ENCODE assay signal across 7 cellular contexts in genomic region chr7:78769551-78770101, GRCh38.
DNase-seq lines count a peak whose midpoint lies in the region; ATAC-seq and TF ChIP-seq lines count a peak whose summit lies in the region.

No MANE protein-coding gene starts in this region.

- CTCF ChIA-PET in Panc1 (lab: Charles Lee), result no interaction called here

- in situ Hi-C loops in Panc1 (cut with HindIII; ENCODE audit: low pct_unique_long_range_greater_than_20kb, low sequenced_read_pairs), result no loop called here

- no peak overlapping the region for H3K4me3 Mint-ChIP-seq in naive thymus-derived CD8-positive, alpha-beta T cell
- H3K4me3 Mint-ChIP-seq in osteocyte (ENCODE audit: unreplicated experiment), result no peak overlapping the region

- no peak for DNase-seq in Panc1 (ENCODE audit: low read depth, low spot score)
- DNase-seq in inferior parietal cortex (ENCODE audit: extremely low spot score), result peak; percentile 71
- no peak for DNase-seq in naive thymus-derived CD8-positive, alpha-beta T cell
- no peak for DNase-seq in osteocyte (ENCODE audit: extremely low spot score, unreplicated experiment)
- DNase-seq in activated CD4-positive, alpha-beta T cell treated with anti-CD3 and anti-CD28 coated beads, Interleukin-2, amount 50 U/mL, for 1 hour, result no peak

- peaks cover 16% of the 10 kb centered on the region for H3K4me1 ChIP-seq in Panc1 (ENCODE audit: control insufficient read depth, insufficient read depth, low read length)

- intact Hi-C loops in Panc1 (cut with micrococcal nuclease; ENCODE audit: unreplicated experiment), result no loop called here

- H3K9me3 Mint-ChIP-seq in naive thymus-derived CD8-positive, alpha-beta T cell, result peaks cover 0 to 6% (median 0%) of the 10 kb centered on the region in 9 donors
- H3K9me3 Mint-ChIP-seq in osteocyte (ENCODE audit: unreplicated experiment), result no peaks in the 10 kb centered on the region

- ATAC-seq in GM19328 (IDR thresholded peaks at IDR 0.05; ENCODE audit: unreplicated experiment), result peak; percentile 90
- ATAC-seq in HG03045 (IDR thresholded peaks at IDR 0.05; ENCODE audit: unreplicated experiment), result peak; percentile 79
- ATAC-seq in Panc1, result no peak
- ATAC-seq in naive thymus-derived CD8-positive, alpha-beta T cell, result no peak

- H3K9me3 ChIP-seq in Panc1 (ENCODE audit: control insufficient read depth, insufficient read depth, low read depth, low read length), result no peaks in the 10 kb centered on the region

- peaks cover 3 to 10% (median 5%) of the 10 kb centered on the region in 5 donors for H3K27me3 Mint-ChIP-seq in naive thymus-derived CD8-positive, alpha-beta T cell
- peaks cover 21% of the 10 kb centered on the region for H3K27me3 Mint-ChIP-seq in osteocyte (ENCODE audit: unreplicated experiment)

- no peak overlapping the region for H3K27ac Mint-ChIP-seq in naive thymus-derived CD8-positive, alpha-beta T cell
- H3K27ac Mint-ChIP-seq in osteocyte (ENCODE audit: unreplicated experiment), result no peak overlapping the region

- H3K27ac ChIP-seq in Panc1 (ENCODE audit: low read length), result no peak overlapping the region

- no peaks in the 10 kb centered on the region for H3K4me1 Mint-ChIP-seq in naive thymus-derived CD8-positive, alpha-beta T cell
- peaks cover 10% of the 10 kb centered on the region for H3K4me1 Mint-ChIP-seq in osteocyte (ENCODE audit: unreplicated experiment)

- no peaks in the 10 kb centered on the region for H3K36me3 Mint-ChIP-seq in naive thymus-derived CD8-positive, alpha-beta T cell
- no peaks in the 10 kb centered on the region for H3K36me3 Mint-ChIP-seq in osteocyte (ENCODE audit: unreplicated experiment)

- no TSS peak for BruUV-seq in Panc1 (replicated peaks; lab: Mats Ljungman, UMichigan)

- peak overlapping the region; percentile 9 to 12; a peak in 3 of 4 replicates for H3K4me3 ChIP-seq in Panc1 (ENCODE audit: low read depth in 2 of 2, low read length in 2 of 2)

- POLR2A ChIA-PET in Panc1 (lab: Charles Lee), result interaction anchor here (0.7 kb wide), 1 partner anchor 111 kb away, joined by 4 read pairs; no protein-coding TSS in a partner anchor
- POLR2A ChIA-PET in naive thymus-derived CD8-positive, alpha-beta T cell (lab: Charles Lee), result no interaction called here

- H3K27me3 ChIP-seq in Panc1 (ENCODE audit: control insufficient read depth, insufficient read depth, low read length), result peaks cover 23% of the 10 kb centered on the region

- H3K36me3 ChIP-seq in Panc1 (ENCODE audit: control insufficient read depth, insufficient read depth, low read length), result no peaks in the 10 kb centered on the region

- TF ChIP-seq CTCF in Panc1 (IDR thresholded peaks at IDR 0.05) (no peak), osteocyte (IDR thresholded peaks at IDR 0.05) (no peak)

Comparison
In these comparisons a context has a peak if more than half of its experiments do, and no peak if none do; other contexts are left out.
1. ATAC-seq: peak in GM19328 (single experiment) and HG03045 (single experiment); none in Panc1 (single experiment) and naive thymus-derived CD8-positive, alpha-beta T cell (0 of 2).